19 cellular contexts compared by ENCODE assay signal in genomic region chr2:200054681-200055468, GRCh38.
DNase-seq lines count a peak whose midpoint lies in the region; ATAC-seq, FAIRE-seq and TF ChIP-seq lines count a peak whose summit lies in the region.
"Had no signal": no experiment of that assay in that cellular context is flagged by ENCODE, and none has a peak within 500 bp of the region (broad histone marks: within the 10 kb centered on the region; RNA-seq: fewer than 3 reads in every experiment).

No MANE protein-coding gene starts in this region.

- no peaks in the 10 kb centered on the region for H3K4me1 Mint-ChIP-seq in Caco-2 (ENCODE audit: low read depth, unreplicated experiment)
- H3K4me1 Mint-ChIP-seq: activated naive CD8-positive, alpha-beta T cell treated with anti-CD3 and anti-CD28 coated beads, Interleukin-2, amount 10 ng/mL, durations not matched to agents 7 days and 5 days had no signal

- no peaks in the 10 kb centered on the region for H3K79me2 ChIP-seq in GM12878 (ENCODE audit: control insufficient read depth, insufficient read depth, low read length)

- H2AFZ ChIP-seq in GM12878 (ENCODE audit: control insufficient read depth, low read depth, low read length), result no peak overlapping the region

- H3K27ac ChIP-seq in GM12878 (ENCODE audit: control insufficient read depth, insufficient read depth), result no peak overlapping the region
- H3K27ac ChIP-seq: BLaER1, pancreas, SJCRH30 had no signal

- TF ChIP-seq EP300 in GM12878 (IDR thresholded peaks at IDR 0.05; ENCODE audit: borderline replicate concordance in 1 of 2, control insufficient read depth in 1 of 2, low read depth in 2 of 2, low read length in 2 of 2), result no peak

- H3K4me3 Mint-ChIP-seq in Caco-2 (ENCODE audit: unreplicated experiment), result no peak overlapping the region
- H3K4me3 Mint-ChIP-seq: activated naive CD8-positive, alpha-beta T cell treated with anti-CD3 and anti-CD28 coated beads, Interleukin-2, amount 10 ng/mL, durations not matched to agents 7 days and 5 days; activated T-cell treated with anti-CD3 and anti-CD28 coated beads, Interleukin-2, amount 50 U/mL, for 24 hours had no signal

- CTCF ChIA-PET in Caco-2 (lab: Charles Lee) (no interaction called here), GM12878 (lab: Yijun Ruan, JAX) (no interaction called here)

- H3K4me2 ChIP-seq in GM12878 (ENCODE audit: control insufficient read depth, insufficient read depth), result no peak overlapping the region
- H3K4me2 ChIP-seq: BLaER1 had no signal

- RAD21 ChIA-PET in GM12878 (lab: Charles Lee; ENCODE audit: unreplicated experiment), result no interaction called here

- POLR2A ChIA-PET in Caco-2 (lab: Charles Lee) (no interaction called here), GM12878 (lab: Charles Lee) (no interaction called here)

- no peaks in the 10 kb centered on the region for H3K4me1 ChIP-seq in Caco-2
- no peaks in the 10 kb centered on the region for H3K4me1 ChIP-seq in GM12878 (ENCODE audit: control insufficient read depth, insufficient read depth, low read length)

- peaks cover 5% of the 10 kb centered on the region; the same call in 1 of the 2 replicates for H3K9me3 ChIP-seq in Caco-2
- H3K9me3 ChIP-seq in GM12878 (replicated peaks; ENCODE audit: control insufficient read depth, insufficient read depth, low read length), result no peaks in the 10 kb centered on the region
- H3K9me3 ChIP-seq: BLaER1, mucosa of descending colon, pancreas had no signal

- H3K27ac Mint-ChIP-seq in Caco-2 (ENCODE audit: unreplicated experiment), result no peak overlapping the region
- H3K27ac Mint-ChIP-seq: activated naive CD8-positive, alpha-beta T cell treated with anti-CD3 and anti-CD28 coated beads, Interleukin-2, amount 10 ng/mL, durations not matched to agents 7 days and 5 days; activated T-cell treated with anti-CD3 and anti-CD28 coated beads, Interleukin-2, amount 50 U/mL, for 24 hours had no signal

- in situ Hi-C loops in GM12878 (cut with MboI) (no loop called here), ACHN (cut with HindIII; ENCODE audit: low pct_ligation_motif_present, low pct_unique_long_range_greater_than_20kb, low sequenced_read_pairs) (no loop called here)

- ATAC-seq in GM12878 (no peak), sciatic nerve (no peak)
- ATAC-seq: mucosa of descending colon, pancreas had no signal

- no peak for FAIRE-seq in GM12878 (lab: Jason Lieb, UNC)
- FAIRE-seq: endothelial cell of umbilical vein, GM12892, pancreas, small intestine had no signal

- TF ChIP-seq RAD21 in GM12878 (IDR thresholded peaks at IDR 0.05; ENCODE audit: insufficient read depth, low read depth, low read length), result 0 out of 2 replicates have a peak, but pooled peaks have one; percentile 11

- no peaks in the 10 kb centered on the region for H3K27me3 Mint-ChIP-seq in Caco-2 (ENCODE audit: insufficient read depth, unreplicated experiment)

- H3K4me3 ChIP-seq in Caco-2 (ENCODE audit: low read depth, low read length) (no peak overlapping the region), H7 (ENCODE audit: insufficient read depth, low read depth, low read length) (no peak overlapping the region), GM12878 (no peak overlapping the region)
- H3K4me3 ChIP-seq: BLaER1, mucosa of descending colon, pancreas, SJCRH30 had no signal

- TF ChIP-seq CTCF in Caco-2 (IDR thresholded peaks at IDR 0.05; ENCODE audit: insufficient read depth in 1 of 2, low read depth in 1 of 2, low read length in 1 of 2, severe bottlenecking in 1 of 2, unreplicated experiment in 1 of 2) (peak; percentile 14 to 22), GM12878 (IDR thresholded peaks at IDR 0.05 in 2 of 3, conservative IDR thresholded peaks at IDR 0.05 in 1 of 3; ENCODE audit: control insufficient read depth in 2 of 3, extremely low read depth in 1 of 3, insufficient read depth in 1 of 3, low read depth in 3 of 3, low read length in 3 of 3) (0 out of 6 replicates have a peak, but pooled peaks of 1 of the 3 experiments have one; percentile 1)

- SMC1A ChIA-PET in GM12878 (lab: Charles Lee; ENCODE audit: uncharacterized antibody, unreplicated experiment), result no interaction called here

- peaks cover 9% of the 10 kb centered on the region for H3K9me3 Mint-ChIP-seq in Caco-2 (ENCODE audit: unreplicated experiment)

- 34% methylated on average over 15 of the region's 15 CpGs for WGBS in GM12878 (ENCODE audit: insufficient coverage, insufficient replicate concordance, low lambda C conversion rate, missing lambda C conversion rate)

- no peak for TF ChIP-seq POLR2A in GM12878 (IDR thresholded peaks at IDR 0.05; ENCODE audit: low read depth, low read length)

- no peaks in the 10 kb centered on the region for H3K36me3 Mint-ChIP-seq in Caco-2 (ENCODE audit: insufficient read depth, unreplicated experiment)
- H3K36me3 Mint-ChIP-seq: activated naive CD8-positive, alpha-beta T cell treated with anti-CD3 and anti-CD28 coated beads, Interleukin-2, amount 10 ng/mL, durations not matched to agents 7 days and 5 days had no signal

- intact Hi-C loops in Caco-2 (cut with micrococcal nuclease; ENCODE audit: unreplicated experiment) (no loop called here), GM12878 (cut with micrococcal nuclease; ENCODE audit: unreplicated experiment) (no loop called here), sciatic nerve (cut with DNase I) (no loop called here)

- H3K9ac ChIP-seq in GM12878 (ENCODE audit: control insufficient read depth, insufficient read depth, low read length), result no peak overlapping the region
- H3K9ac ChIP-seq: BLaER1 had no signal

- H3K27me3 ChIP-seq in Caco-2 (replicated peaks; ENCODE audit: control insufficient read depth, insufficient read depth, low read length) (no peaks in the 10 kb centered on the region), H7 (ENCODE audit: control insufficient read depth, insufficient read depth, low read length) (no peaks in the 10 kb centered on the region), GM12878 (replicated peaks in 1 of 2; ENCODE audit: control insufficient read depth in 2 of 2, insufficient read depth in 2 of 2, low read length in 1 of 2) (peaks cover 0 to 3% of the 10 kb centered on the region in 2 experiments; a peak in 1 of 4 replicates)
- H3K27me3 ChIP-seq: BLaER1, pancreas, SJCRH30 had no signal

- no peaks in the 10 kb centered on the region for H4K20me1 ChIP-seq in GM12878 (ENCODE audit: control insufficient read depth, insufficient read depth)
- H4K20me1 ChIP-seq: BLaER1 had no signal

- peak; percentile 33 to 51 for DNase-seq in Caco-2
- DNase-seq in H7, result peak; percentile 68
- DNase-seq in GM12878 (ENCODE audit: low read depth, low spot score), result no peak
- peak; percentile 67 for DNase-seq in iPS-NIHi11 (ENCODE audit: low spot score)
- DNase-seq in A172 (ENCODE audit: low spot score), result no peak
- no peak for DNase-seq in sciatic nerve (ENCODE audit: low spot score)
- no peak for DNase-seq in ACHN
- no peak for DNase-seq in NCI-H345 (lab: John Stamatoyannopoulos, UW)
- DNase-seq: activated naive CD8-positive, alpha-beta T cell treated with anti-CD3 and anti-CD28 coated beads, Interleukin-2, amount 10 ng/mL, durations not matched to agents 7 days and 5 days; activated T-cell treated with anti-CD3 and anti-CD28 coated beads, Interleukin-2, amount 50 U/mL, for 24 hours; mucosa of descending colon; NCI-H2171; SJCRH30; small intestine; stimulated activated naive CD4-positive, alpha-beta T cell had no signal

- BruUV-seq in Caco-2 (replicated peaks; lab: Mats Ljungman, UMichigan) (no TSS peak), GM12878 (replicated peaks; lab: Mats Ljungman, UMichigan) (no TSS peak)

- H3K36me3 ChIP-seq in Caco-2 (ENCODE audit: control insufficient read depth, insufficient read depth, low read length) (no peaks in the 10 kb centered on the region), H7 (replicated peaks; ENCODE audit: control insufficient read depth, insufficient read depth, low read length) (no peaks in the 10 kb centered on the region), GM12878 (ENCODE audit: control insufficient read depth in 2 of 2, insufficient read depth in 2 of 2, low read length in 1 of 2) (no peaks in the 10 kb centered on the region)
- H3K36me3 ChIP-seq: BLaER1, pancreas had no signal

TF ChIP-seq in GM12878, 131 proteins besides CTCF, POLR2A, EP300 and RAD21 (continues in another document):
- no peak for TF ChIP-seq RFX5 (IDR thresholded peaks at IDR 0.05; ENCODE audit: low read depth, low read length)
- no peak for TF ChIP-seq JUNB (IDR thresholded peaks at IDR 0.05)
- no peak for TF ChIP-seq POLR2AphosphoS2 (IDR thresholded peaks at IDR 0.05; ENCODE audit: low read depth, low read length)
- no peak for TF ChIP-seq CEBPZ (IDR thresholded peaks at IDR 0.05; ENCODE audit: low read depth, low read length)
- TF ChIP-seq HDGF (IDR thresholded peaks at IDR 0.05), result no peak
- TF ChIP-seq BMI1 (IDR thresholded peaks at IDR 0.05; ENCODE audit: borderline replicate concordance), result no peak
- TF ChIP-seq NR2C1 (IDR thresholded peaks at IDR 0.05), result no peak
- no peak for TF ChIP-seq MEF2B (IDR thresholded peaks at IDR 0.05; ENCODE audit: partially characterized antibody, poor library complexity, severe bottlenecking)
- no peak for TF ChIP-seq TCF3 (IDR thresholded peaks at IDR 0.05; ENCODE audit: borderline replicate concordance, insufficient read depth, low read depth, low read length)

Comparison
In these comparisons a context has a peak if more than half of its experiments do, and no peak if none do; other contexts are left out.
1. DNase-seq: peak in Caco-2 (2 of 2), H7 (single experiment) and iPS-NIHi11 (single experiment); none in GM12878 (single experiment), A172 (single experiment), sciatic nerve (single experiment), ACHN (single experiment) and NCI-H345 (single experiment).